Comparison of ENCODE assay signal across 8 cellular contexts in the genomic region with DNA sequence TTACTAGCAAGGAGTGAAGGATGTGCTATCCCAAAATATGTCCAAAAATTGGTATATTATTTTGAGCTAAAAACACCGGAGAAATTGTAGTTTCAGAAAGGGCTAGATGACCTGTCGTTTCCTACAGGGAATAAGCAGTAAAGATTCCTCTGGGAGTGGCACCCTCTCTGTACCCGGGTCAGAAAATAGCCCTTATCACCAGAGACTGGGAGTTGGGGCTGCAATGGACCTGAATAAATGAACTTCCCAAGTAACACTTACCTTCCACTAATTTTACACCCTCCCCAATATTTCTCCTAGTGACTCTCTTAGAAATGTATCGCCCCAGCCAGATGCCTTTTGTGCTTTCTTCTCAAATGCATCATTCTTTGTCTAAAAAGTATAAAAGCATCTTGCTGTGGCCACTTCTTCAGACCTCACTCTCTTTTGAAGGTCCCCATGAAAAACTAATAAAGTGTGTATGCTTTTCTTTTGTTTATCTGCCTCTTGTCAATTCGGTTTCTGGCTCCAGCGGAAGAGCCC. TPM values are rescaled to one million over a fixed set of nuclear protein-coding genes. Genes with fewer than 3 reads are reported as not detected.
A peak's percentile ranks its signal among the peaks of the same experiment; 100 is the strongest.
DNase-seq lines count a peak whose midpoint lies in the region; ATAC-seq and TF ChIP-seq lines count a peak whose summit lies in the region.

No MANE protein-coding gene starts in this region.

- no peaks in the 10 kb centered on the region for H3K27me3 Mint-ChIP-seq in naive thymus-derived CD4-positive, alpha-beta T cell

- H4K20me1 ChIP-seq in KMS-11 (ENCODE audit: insufficient read depth), result no peaks in the 10 kb centered on the region

- H3K79me2 ChIP-seq in KMS-11 (ENCODE audit: insufficient read depth, low read depth), result peaks cover 23% of the 10 kb centered on the region; the same call in 1 of the 2 replicates

- CTCF ChIA-PET in BJ (lab: Yijun Ruan, JAX), result interaction anchor here (0.8 to 1.0 kb wide), 4 partner anchors 83 to 416 kb away, joined by 3 read pairs; no protein-coding TSS in a partner anchor
- CTCF ChIA-PET in naive thymus-derived CD4-positive, alpha-beta T cell (lab: Charles Lee), result interaction anchor here (0.7 to 1.0 kb wide), 3 partner anchors 9 to 368 kb away, joined by 3 read pairs; no protein-coding TSS in a partner anchor

- H3K9me3 ChIP-seq in naive thymus-derived CD4-positive, alpha-beta T cell (ENCODE audit: control insufficient read depth in 2 of 3, low read length in 3 of 3), result no peaks in the 10 kb centered on the region

- peaks cover 0 to 13% (median 7%) of the 10 kb centered on the region in 5 donors for H3K36me3 Mint-ChIP-seq in naive thymus-derived CD4-positive, alpha-beta T cell

- intact Hi-C loops in naive thymus-derived CD4-positive, alpha-beta T cell (cut with micrococcal nuclease), result loop anchor here (1.0 to 5.0 kb wide), 16 partner anchors 14 to 635 kb away; a partner anchor contains a TSS

- peak overlapping the region; percentile 52 for H3K4me2 ChIP-seq in KMS-11

- peak overlapping the region; percentile 88 for H2AFZ ChIP-seq in KMS-11 (ENCODE audit: low read depth)

- peak overlapping the region; percentile 87 for H3K9ac ChIP-seq in KMS-11

- peaks cover 21 to 69% (median 60%) of the 10 kb centered on the region in 7 donors for H3K4me1 Mint-ChIP-seq in naive thymus-derived CD4-positive, alpha-beta T cell

- H3K4me3 ChIP-seq in BJ (ENCODE audit: low read depth, low read length), result peak overlapping the region; percentile 69
- no peak overlapping the region for H3K4me3 ChIP-seq in KMS-11 (IDR thresholded peaks at IDR 0.05; ENCODE audit: insufficient read depth, low read depth, low read length)
- H3K4me3 ChIP-seq in naive thymus-derived CD4-positive, alpha-beta T cell (ENCODE audit: low read length), result peak overlapping the region; percentile 95

- H3K27ac Mint-ChIP-seq in naive thymus-derived CD4-positive, alpha-beta T cell, result peak overlapping the region; percentile 90 to 96 (median 95)

- no peak for DNase-seq in BJ (ENCODE audit: low read depth)
- DNase-seq in naive thymus-derived CD4-positive, alpha-beta T cell, result no peak
- no peak for DNase-seq in NCI-H526 (lab: John Stamatoyannopoulos, UW)
- no peak for DNase-seq in activated CD4-positive, alpha-beta T cell treated with anti-CD3 and anti-CD28 coated beads, Interleukin-2, amount 50 U/mL, for 48 hours
- DNase-seq in activated CD8-positive, alpha-beta memory T cell treated with anti-CD3 and anti-CD28 coated beads, Interleukin-2, amount 50 U/mL, for 48 hours, result no peak

- no peaks in the 10 kb centered on the region for H3K9me3 Mint-ChIP-seq in naive thymus-derived CD4-positive, alpha-beta T cell

- peak overlapping the region; percentile 82 to 99 (median 88) for H3K4me3 Mint-ChIP-seq in naive thymus-derived CD4-positive, alpha-beta T cell

- no peaks in the 10 kb centered on the region for H3K27me3 ChIP-seq in BJ (ENCODE audit: control insufficient read depth, insufficient read depth, low read length)
- H3K27me3 ChIP-seq in KMS-11 (ENCODE audit: insufficient read depth, low read depth), result no peaks in the 10 kb centered on the region
- no peaks in the 10 kb centered on the region for H3K27me3 ChIP-seq in naive thymus-derived CD4-positive, alpha-beta T cell (ENCODE audit: control insufficient read depth in 2 of 2, insufficient read depth in 2 of 2, low read length in 2 of 2)

- POLR2A ChIA-PET in BJ (lab: Charles Lee), result no interaction called here
- POLR2A ChIA-PET in naive thymus-derived CD4-positive, alpha-beta T cell (lab: Charles Lee), result interaction anchor here (0.7 to 2.7 kb wide), 5 partner anchors 15 to 85 kb away, joined by 3 to 17 read pairs (median 4); a partner anchor contains a TSS

- no peaks in the 10 kb centered on the region for H3K36me3 ChIP-seq in BJ (ENCODE audit: control insufficient read depth, insufficient read depth, low read length)
- H3K36me3 ChIP-seq in KMS-11 (ENCODE audit: insufficient read depth), result 0 out of 2 replicates have a peak, but pooled peaks cover 3% of the 10 kb centered on the region
- H3K36me3 ChIP-seq in naive thymus-derived CD4-positive, alpha-beta T cell (ENCODE audit: control insufficient read depth in 2 of 3, insufficient read depth in 3 of 3, low read length in 3 of 3), result peaks cover 0 to 3% (median 0%) of the 10 kb centered on the region in 3 experiments

- H3K27ac ChIP-seq in KMS-11 (peak overlapping the region; percentile 72), cingulate gyrus (ENCODE audit: low read depth, low read length) (peak overlapping the region; percentile 91)
- H3K27ac ChIP-seq in naive thymus-derived CD4-positive, alpha-beta T cell (ENCODE audit: low read depth, low read length), result peak overlapping the region; percentile 88

- TF ChIP-seq CTCF in BJ (IDR thresholded peaks at IDR 0.05; ENCODE audit: insufficient read depth, low read depth, low read length), result no peak
- TF ChIP-seq CTCF in KMS-11 (conservative IDR thresholded peaks at IDR 0.05; ENCODE audit: low read depth, low read length), result no peak

- ATAC-seq in naive thymus-derived CD4-positive, alpha-beta T cell, result no peak
- no peak for ATAC-seq in HG03196 (IDR thresholded peaks at IDR 0.05; ENCODE audit: unreplicated experiment)

- H3K4me1 ChIP-seq in KMS-11 (ENCODE audit: low read depth, poor library complexity, severe bottlenecking), result peaks cover 25% of the 10 kb centered on the region
- H3K4me1 ChIP-seq in naive thymus-derived CD4-positive, alpha-beta T cell (ENCODE audit: control insufficient read depth in 2 of 2, insufficient read depth in 2 of 2, low read length in 2 of 2), result peaks cover 22% of the 10 kb centered on the region in 2 donors

RNA-seq across cellular contexts. Expression of a gene that starts 0.7 kb away (rescaled TPM):
- 10.8 and 15.1 TPM in 2 replicates for polyA plus RNA-seq in BJ (2011; rRNA removed)
- polyA minus RNA-seq in BJ (2011; rRNA and poly(A)+ RNA removed), result 10.1 and 12.5 TPM in 2 replicates
- 10 to 100 TPM; 45.7 to 59.7 (median 50.0) TPM for total RNA-seq in naive thymus-derived CD4-positive, alpha-beta T cell
- polyA plus RNA-seq in naive thymus-derived CD4-positive, alpha-beta T cell, result 10 to 100 TPM; 23.1 to 39.9 TPM

RNA-seq across cellular contexts. Expression of a gene that starts 49.5 kb away (rescaled TPM):
- 30.9 and 45.1 TPM in 2 replicates for polyA plus RNA-seq in BJ (2011; rRNA removed)
- 25.7 and 26.6 TPM in 2 replicates for polyA minus RNA-seq in BJ (2011; rRNA and poly(A)+ RNA removed)
- total RNA-seq in naive thymus-derived CD4-positive, alpha-beta T cell, result 100 to 1,000 TPM in 2 of 5 experiments, 10 to 100 TPM in 3; 74.0 to 153 (median 78.2) TPM
- polyA plus RNA-seq in naive thymus-derived CD4-positive, alpha-beta T cell, result 10 to 100 TPM; 31.3 to 34.3 TPM
